17 cellular contexts compared by ENCODE assay signal in the genomic region with DNA sequence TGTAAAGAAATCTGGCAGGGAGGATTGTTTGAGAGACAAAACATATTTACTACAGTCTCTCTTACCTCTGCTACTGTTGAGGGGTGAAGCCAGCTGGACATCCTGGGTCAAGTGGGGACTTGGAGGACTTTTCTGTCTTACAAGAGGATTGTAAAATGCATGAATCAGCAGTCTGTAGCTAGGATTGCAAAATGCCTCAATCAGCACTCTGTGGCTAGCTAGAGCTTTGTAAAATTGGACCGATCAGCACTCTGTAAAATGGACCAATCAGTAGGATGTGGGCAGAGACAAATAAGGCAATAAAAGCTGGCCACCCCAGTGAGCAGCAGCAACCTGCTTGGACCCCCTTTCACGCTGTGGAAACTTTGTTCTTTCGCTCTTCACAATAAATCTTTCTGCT.
"Had no signal": no experiment of that assay in that cellular context is flagged by ENCODE, and none has a peak within 500 bp of the region (broad histone marks: within the 10 kb centered on the region; RNA-seq: fewer than 3 reads in every experiment).

No MANE protein-coding gene starts in this region.

- H3K27ac ChIP-seq: adrenal gland, coronary artery, parathyroid adenoma, sigmoid colon, spleen, suprapubic skin, upper lobe of left lung had no signal

- H3K4me1 Mint-ChIP-seq: activated CD4-positive, alpha-beta memory T cell treated with anti-CD3 and anti-CD28 coated beads, Interleukin-2, amount 10 ng/mL, durations not matched to agents 7 days and 5 days; activated CD4-positive, alpha-beta T cell treated with anti-CD3 and anti-CD28 coated beads for 36 hours; activated naive CD4-positive, alpha-beta T cell treated with anti-CD3 and anti-CD28 coated beads, Interleukin-2, amount 50 U/mL, for 24 hours; naive thymus-derived CD8-positive, alpha-beta T cell had no signal

- H3K27ac Mint-ChIP-seq: activated CD4-positive, alpha-beta memory T cell treated with anti-CD3 and anti-CD28 coated beads, Interleukin-2, amount 10 ng/mL, durations not matched to agents 7 days and 5 days; activated CD4-positive, alpha-beta T cell treated with anti-CD3 and anti-CD28 coated beads for 36 hours; activated naive CD4-positive, alpha-beta T cell treated with anti-CD3 and anti-CD28 coated beads, Interleukin-2, amount 50 U/mL, for 24 hours; activated T-cell treated with anti-CD3 and anti-CD28 coated beads, Interleukin-2, amount 50 U/mL, for 24 hours; naive thymus-derived CD8-positive, alpha-beta T cell; stimulated activated naive CD8-positive, alpha-beta T cell treated with anti-CD3 and anti-CD28 coated beads, Interleukin-15, Interleukin-2, amounts not matched to agents 100 ng/mL and 50 ng/mL, for 24 hours had no signal

- H3K4me1 ChIP-seq: adrenal gland, parathyroid adenoma, sigmoid colon, spleen, suprapubic skin, upper lobe of left lung had no signal

- DNase-seq: activated CD4-positive, alpha-beta memory T cell treated with anti-CD3 and anti-CD28 coated beads, Interleukin-2, amount 10 ng/mL, durations not matched to agents 7 days and 5 days; activated CD4-positive, alpha-beta T cell treated with anti-CD3 and anti-CD28 coated beads for 36 hours; activated T-cell treated with anti-CD3 and anti-CD28 coated beads, Interleukin-2, amount 50 U/mL, for 24 hours; adrenal gland; caudate nucleus; foreskin fibroblast; glutamatergic neuron; mesenchymal stem cell; naive thymus-derived CD8-positive, alpha-beta T cell; sigmoid colon; spleen; upper lobe of left lung had no signal

- H3K4me3 Mint-ChIP-seq: activated CD4-positive, alpha-beta memory T cell treated with anti-CD3 and anti-CD28 coated beads, Interleukin-2, amount 10 ng/mL, durations not matched to agents 7 days and 5 days; activated CD4-positive, alpha-beta T cell treated with anti-CD3 and anti-CD28 coated beads for 36 hours; activated naive CD4-positive, alpha-beta T cell treated with anti-CD3 and anti-CD28 coated beads, Interleukin-2, amount 50 U/mL, for 24 hours; activated T-cell treated with anti-CD3 and anti-CD28 coated beads, Interleukin-2, amount 50 U/mL, for 24 hours; naive thymus-derived CD8-positive, alpha-beta T cell; stimulated activated naive CD8-positive, alpha-beta T cell treated with anti-CD3 and anti-CD28 coated beads, Interleukin-15, Interleukin-2, amounts not matched to agents 100 ng/mL and 50 ng/mL, for 24 hours had no signal

- H3K36me3 ChIP-seq: adrenal gland, sigmoid colon, spleen, suprapubic skin, upper lobe of left lung had no signal

- H3K27me3 ChIP-seq: adrenal gland, sigmoid colon, spleen, suprapubic skin, upper lobe of left lung had no signal

- H3K36me3 Mint-ChIP-seq: activated naive CD4-positive, alpha-beta T cell treated with anti-CD3 and anti-CD28 coated beads, Interleukin-2, amount 50 U/mL, for 24 hours; naive thymus-derived CD8-positive, alpha-beta T cell had no signal

- ATAC-seq: activated CD4-positive, alpha-beta T cell treated with anti-CD3 and anti-CD28 coated beads for 36 hours; naive thymus-derived CD8-positive, alpha-beta T cell had no signal

- H2AFZ ChIP-seq: parathyroid adenoma had no signal

- H3K79me2 ChIP-seq: parathyroid adenoma had no signal

- H3K4me3 ChIP-seq: adrenal gland, coronary artery, sigmoid colon, spleen, suprapubic skin, upper lobe of left lung had no signal

- H3K27me3 Mint-ChIP-seq: activated CD4-positive, alpha-beta memory T cell treated with anti-CD3 and anti-CD28 coated beads, Interleukin-2, amount 10 ng/mL, durations not matched to agents 7 days and 5 days; activated CD4-positive, alpha-beta T cell treated with anti-CD3 and anti-CD28 coated beads for 36 hours; activated naive CD4-positive, alpha-beta T cell treated with anti-CD3 and anti-CD28 coated beads, Interleukin-2, amount 50 U/mL, for 24 hours; activated T-cell treated with anti-CD3 and anti-CD28 coated beads, Interleukin-2, amount 50 U/mL, for 24 hours; naive thymus-derived CD8-positive, alpha-beta T cell; stimulated activated naive CD8-positive, alpha-beta T cell treated with anti-CD3 and anti-CD28 coated beads, Interleukin-15, Interleukin-2, amounts not matched to agents 100 ng/mL and 50 ng/mL, for 24 hours had no signal
